16 cellular contexts compared by ENCODE assay signal in genomic region chr13:41268764-41269163, GRCh38. TPM values are rescaled to one million over a fixed set of nuclear protein-coding genes. Genes with fewer than 3 reads are reported as not detected.
DNase-seq lines count a peak whose midpoint lies in the region; ATAC-seq, FAIRE-seq and TF ChIP-seq lines count a peak whose summit lies in the region.
"Had no signal": no experiment of that assay in that cellular context is flagged by ENCODE, and none has a peak within 500 bp of the region (broad histone marks: within the 10 kb centered on the region; RNA-seq: fewer than 3 reads in every experiment).

No MANE protein-coding gene starts in this region.

- no peaks in the 10 kb centered on the region for H3K36me3 ChIP-seq in ascending aorta
- H3K36me3 ChIP-seq: tibial artery had no signal

- TF ChIP-seq CTCF in endothelial cell (IDR thresholded peaks at IDR 0.05; ENCODE audit: unreplicated experiment) (no peak), ascending aorta (IDR thresholded peaks at IDR 0.05) (no peak), GM20000 (IDR thresholded peaks at IDR 0.05; ENCODE audit: extremely low read depth, missing control alignments) (no peak)

- peaks cover 6% of the 10 kb centered on the region for H3K9me3 Mint-ChIP-seq in endothelial cell (ENCODE audit: unreplicated experiment)
- H3K9me3 Mint-ChIP-seq: effector memory CD8-positive, alpha-beta T cell had no signal

- H3K4me1 ChIP-seq in ascending aorta = no peaks in the 10 kb centered on the region

- no peaks in the 10 kb centered on the region for H3K36me3 Mint-ChIP-seq in endothelial cell (ENCODE audit: low read depth, unreplicated experiment)

- H3K27me3 ChIP-seq in ascending aorta = no peaks in the 10 kb centered on the region
- H3K27me3 ChIP-seq: tibial artery had no signal

- no peak for ATAC-seq in GM19455 (IDR thresholded peaks at IDR 0.05; ENCODE audit: unreplicated experiment)
- ATAC-seq: effector memory CD8-positive, alpha-beta T cell had no signal

- no peaks in the 10 kb centered on the region for H3K27me3 Mint-ChIP-seq in endothelial cell (ENCODE audit: unreplicated experiment)
- H3K27me3 Mint-ChIP-seq: activated CD4-positive, alpha-beta memory T cell treated with anti-CD3 and anti-CD28 coated beads for 36 hours; activated naive CD8-positive, alpha-beta T cell treated with anti-CD3 and anti-CD28 coated beads for 36 hours; CD4-positive, alpha-beta T cell; effector memory CD8-positive, alpha-beta T cell had no signal

- no peaks in the 10 kb centered on the region for H3K9me3 ChIP-seq in ascending aorta
- H3K9me3 ChIP-seq: tibial artery had no signal

- DNase-seq in ELF-1 (ENCODE audit: low read depth, low spot score) (peak; percentile 23), OCI-M1 (lab: John Stamatoyannopoulos, UW) (peak; percentile 66), endothelial cell (ENCODE audit: low spot score) (peak; percentile 16), ascending aorta (ENCODE audit: low spot score in 2 of 2) (no peak), GM20000 (ENCODE audit: low spot score) (no peak), kidney glomerular epithelial cell (lab: John Stamatoyannopoulos, UW) (no peak)
- DNase-seq: activated CD4-positive, alpha-beta memory T cell treated with anti-CD3 and anti-CD28 coated beads for 36 hours; activated naive CD8-positive, alpha-beta T cell treated with anti-CD3 and anti-CD28 coated beads for 36 hours; CD4-positive, alpha-beta T cell; effector memory CD8-positive, alpha-beta T cell; NCI-H2107; SK-N-SH; tibial artery had no signal

- no peak overlapping the region for H3K27ac Mint-ChIP-seq in endothelial cell (ENCODE audit: unreplicated experiment)
- H3K27ac Mint-ChIP-seq: activated CD4-positive, alpha-beta memory T cell treated with anti-CD3 and anti-CD28 coated beads for 36 hours; activated naive CD8-positive, alpha-beta T cell treated with anti-CD3 and anti-CD28 coated beads for 36 hours; CD4-positive, alpha-beta T cell; effector memory CD8-positive, alpha-beta T cell had no signal

- H3K4me3 Mint-ChIP-seq in endothelial cell (ENCODE audit: unreplicated experiment) = no peak overlapping the region
- H3K4me3 Mint-ChIP-seq: activated CD4-positive, alpha-beta memory T cell treated with anti-CD3 and anti-CD28 coated beads for 36 hours; activated naive CD8-positive, alpha-beta T cell treated with anti-CD3 and anti-CD28 coated beads for 36 hours; CD4-positive, alpha-beta T cell; effector memory CD8-positive, alpha-beta T cell had no signal

- H3K4me3 ChIP-seq in ascending aorta = no peak overlapping the region
- H3K4me3 ChIP-seq: tibial artery had no signal

- H3K27ac ChIP-seq in ascending aorta = no peak overlapping the region
- H3K27ac ChIP-seq: tibial artery had no signal

- intact Hi-C loops in ascending aorta (cut with DNase I) = loop anchor here (10.0 kb wide), 1 partner anchor 494 kb away; the partner anchor contains the start of gene MRPS31

- FAIRE-seq in A204.1 (lab: Jason Lieb, UNC) = peak; percentile 23
- FAIRE-seq: GM12891 had no signal

- no peaks in the 10 kb centered on the region for H3K4me1 Mint-ChIP-seq in endothelial cell (ENCODE audit: unreplicated experiment)

RNA-seq across cellular contexts. Expression of gene MTRF1, which starts 5.4 kb away (rescaled TPM):
- total RNA-seq in endothelial cell (ENCODE audit: unreplicated experiment) (10.1 TPM), ascending aorta (17.5 TPM)

RNA-seq across cellular contexts. Expression of gene NAA16, which starts 42.3 kb away (rescaled TPM):
- total RNA-seq in endothelial cell (ENCODE audit: unreplicated experiment) = 23.6 TPM
- total RNA-seq in ascending aorta = 11.9 TPM

Comparison
In these comparisons a context has a peak if more than half of its experiments do, and no peak if none do; other contexts are left out.
1. DNase-seq: peak in ELF-1 (single experiment), OCI-M1 (single experiment) and endothelial cell (single experiment); none in ascending aorta (0 of 2), GM20000 (single experiment) and kidney glomerular epithelial cell (single experiment).